Comparison of ENCODE assay signal across 1 cellular context in genomic region chr19:35904312-35905068, GRCh38.
TF ChIP-seq lines count a peak whose summit lies in the region.

No MANE protein-coding gene starts in this region.

TF ChIP-seq in IMR-90, 13 proteins besides CTCF, POLR2A, EP300 and RAD21:
- TF ChIP-seq CEBPB (IDR thresholded peaks at IDR 0.05; ENCODE audit: low read depth, low read length) (no peak), NFE2L2 (IDR thresholded peaks at IDR 0.05; ENCODE audit: low read depth, low read length) (no peak), RFX5 (IDR thresholded peaks at IDR 0.05; ENCODE audit: low read depth, low read length) (no peak), FOS (IDR thresholded peaks at IDR 0.05; ENCODE audit: low read depth, low read length) (no peak), USF2 (IDR thresholded peaks at IDR 0.05; ENCODE audit: low read depth, low read length) (no peak)
